Comparison of ENCODE assay signal across 15 cellular contexts in the genomic region with DNA sequence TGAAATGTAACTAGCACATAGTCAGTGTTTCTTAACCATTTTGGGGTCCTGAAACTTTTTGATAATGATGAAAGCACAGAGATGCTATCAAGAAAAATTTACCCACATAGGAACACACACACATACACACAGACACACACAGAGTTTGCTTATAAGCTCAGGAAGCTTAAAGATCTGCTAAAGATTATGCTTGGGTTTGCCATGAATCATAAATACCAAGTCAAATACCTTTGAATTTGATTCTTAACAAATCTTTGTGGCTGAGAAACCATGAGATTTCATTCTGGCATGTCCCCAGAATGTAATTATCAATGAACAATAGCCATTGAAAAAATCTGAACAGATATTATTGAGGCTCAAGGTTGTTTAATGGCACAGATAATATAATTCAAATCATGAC.
"Had no signal": no experiment of that assay in that cellular context is flagged by ENCODE, and none has a peak within 500 bp of the region (broad histone marks: within the 10 kb centered on the region; RNA-seq: fewer than 3 reads in every experiment).

No MANE protein-coding gene starts in this region.

- H3K4me1 ChIP-seq: colonic mucosa, esophagus muscularis mucosa, heart right ventricle, left lung, right atrium auricular region, spleen, upper lobe of left lung had no signal

- H3K27ac ChIP-seq: colonic mucosa, esophagus muscularis mucosa, heart right ventricle, left lung, right atrium auricular region, spleen, upper lobe of left lung had no signal

- H3K36me3 ChIP-seq: colonic mucosa, esophagus muscularis mucosa, heart right ventricle, left lung, right atrium auricular region, spleen, upper lobe of left lung had no signal

- H3K27me3 ChIP-seq: colonic mucosa, esophagus muscularis mucosa, heart right ventricle, left lung, right atrium auricular region, spleen, upper lobe of left lung had no signal

- H3K4me3 ChIP-seq: colonic mucosa, esophagus muscularis mucosa, heart right ventricle, left lung, lung, right atrium auricular region, spleen, upper lobe of left lung had no signal

- ATAC-seq: heart right ventricle; left lung; naive thymus-derived CD4-positive, alpha-beta T cell had no signal

- H3K9me3 ChIP-seq: colonic mucosa, esophagus muscularis mucosa, heart right ventricle, left lung, right atrium auricular region, spleen, upper lobe of left lung had no signal

- DNase-seq: activated gamma-delta T cell treated with Interleukin-2 at 50 U/mL for 16 hours; activated T-cell treated with anti-CD3 and anti-CD28 coated beads, Interleukin-2, amount 50 U/mL, for 1 hour; aorta; colonic mucosa; heart right ventricle; left lung; naive thymus-derived CD4-positive, alpha-beta T cell; spleen; stimulated activated CD4-positive, alpha-beta T cell treated with anti-CD3 and anti-CD28 coated beads, Interleukin-4, amount 100 ng/mL, for 24 hours; stimulated activated naive CD4-positive, alpha-beta T cell treated with Interleukin-2 at 50 U/mL for 16 hours; T-helper 1 cell; upper lobe of left lung had no signal
